In genomic region chr10:132539894-132540293, GRCh38 we compare ENCODE assay signal across 7 cellular contexts. TPM values are rescaled to one million over a fixed set of nuclear protein-coding genes. Genes with fewer than 3 reads are reported as not detected.
DNase-seq lines count a peak whose midpoint lies in the region; ATAC-seq and TF ChIP-seq lines count a peak whose summit lies in the region.

No MANE protein-coding gene starts in this region.

- H3K9me3 ChIP-seq in GM23248 (ENCODE audit: low read depth) (no peaks in the 10 kb centered on the region), T-helper 17 cell (ENCODE audit: control insufficient read depth, low read length, poor library complexity, severe bottlenecking) (no peaks in the 10 kb centered on the region), esophagus squamous epithelium (no peaks in the 10 kb centered on the region), smooth muscle cell (replicated peaks; ENCODE audit: low read depth) (no peaks in the 10 kb centered on the region)

- peaks cover 50% of the 10 kb centered on the region for H3K4me1 Mint-ChIP-seq in T-helper 17 cell

- WGBS in GM23248 (ENCODE audit: low coverage in 1 of 2, low lambda C conversion rate in 2 of 2, missing lambda C conversion rate in 2 of 2), 2 experiments = 1 to 4% methylated on average over 5 of the region's 5 CpGs
- WGBS in esophagus squamous epithelium, 2 donors = 10 to 15% methylated on average over 5 of the region's 5 CpGs
- 5% methylated on average over 5 of the region's 5 CpGs for WGBS in smooth muscle cell (ENCODE audit: low lambda C conversion rate)

- H3K9me2 ChIP-seq in GM23248 (ENCODE audit: insufficient read depth) = no peaks in the 10 kb centered on the region

- H2AFZ ChIP-seq in GM23248 (no peak overlapping the region), smooth muscle cell (ENCODE audit: low read depth) (no peak overlapping the region)

- H4K20me1 ChIP-seq in GM23248 (ENCODE audit: insufficient read depth) = peaks cover 6% of the 10 kb centered on the region
- peaks cover 68% of the 10 kb centered on the region for H4K20me1 ChIP-seq in smooth muscle cell (ENCODE audit: low read depth)

- no peaks in the 10 kb centered on the region for H3K36me3 ChIP-seq in GM23248 (ENCODE audit: low read depth)
- H3K36me3 ChIP-seq in esophagus squamous epithelium = peaks cover 0 to 8% (median 0%) of the 10 kb centered on the region in 3 donors
- no peaks in the 10 kb centered on the region for H3K36me3 ChIP-seq in smooth muscle cell (ENCODE audit: low read depth)

- TF ChIP-seq POLR2A in esophagus squamous epithelium (IDR thresholded peaks at IDR 0.05) = no peak

- intact Hi-C loops in esophagus squamous epithelium (cut with DNase I) = loop anchor here (5.0 to 10.0 kb wide), 2 partner anchors 83 to 95 kb away; no protein-coding TSS in a partner anchor

- H3K27ac Mint-ChIP-seq in T-helper 17 cell = peak overlapping the region; percentile 87

- H3K79me2 ChIP-seq in GM23248 (ENCODE audit: insufficient read depth) = peaks cover 63% of the 10 kb centered on the region
- H3K79me2 ChIP-seq in smooth muscle cell (ENCODE audit: low read depth) = peaks cover 62% of the 10 kb centered on the region

- in situ Hi-C loops in GM23248 (cut with MboI) = loop anchor here (5.0 kb wide), 1 partner anchor 68 kb away; no protein-coding TSS in a partner anchor

- no peak for ATAC-seq in T-helper 17 cell

- H3K27me3 Mint-ChIP-seq in T-helper 17 cell = no peaks in the 10 kb centered on the region

- H3K27me3 ChIP-seq in GM23248 (replicated peaks; ENCODE audit: insufficient read depth) (no peaks in the 10 kb centered on the region), esophagus squamous epithelium (no peaks in the 10 kb centered on the region), smooth muscle cell (ENCODE audit: low read depth) (no peaks in the 10 kb centered on the region)

- DNase-seq in GM23248 (peak; percentile 88), T-helper 17 cell (no peak), esophagus squamous epithelium (lab: John Stamatoyannopoulos, UW) (no peak), smooth muscle cell (lab: John Stamatoyannopoulos, UW; ENCODE audit: unreplicated experiment) (no peak), SK-N-DZ (ENCODE audit: low spot score) (no peak), cortex of kidney (lab: John Stamatoyannopoulos, UW) (no peak), NCI-H2227 treated with DMSO at 0.1 percent for 48 hours (lab: John Stamatoyannopoulos, UW) (no peak)

- H3K9ac ChIP-seq in GM23248 (peak overlapping the region; percentile 92), smooth muscle cell (ENCODE audit: low read depth) (peak overlapping the region; percentile 84)

- H3K4me1 ChIP-seq in GM23248 (ENCODE audit: insufficient read depth) = peaks cover 35% of the 10 kb centered on the region
- H3K4me1 ChIP-seq in esophagus squamous epithelium = peaks cover 46 to 85% (median 47%) of the 10 kb centered on the region in 3 donors
- peaks cover 41% of the 10 kb centered on the region for H3K4me1 ChIP-seq in smooth muscle cell (ENCODE audit: low read depth)

- H3K27ac ChIP-seq in GM23248 (peak overlapping the region; percentile 60), esophagus squamous epithelium (peak overlapping the region in 3 of 4 donors; percentile 85 to 92 (median 89)), smooth muscle cell (ENCODE audit: low read depth) (peak overlapping the region; percentile 83)

- no peak for TF ChIP-seq CTCF in esophagus squamous epithelium (IDR thresholded peaks at IDR 0.05)
- no peak for TF ChIP-seq CTCF in smooth muscle cell (IDR thresholded peaks at IDR 0.05; ENCODE audit: borderline replicate concordance, insufficient read depth, poor library complexity, severe bottlenecking)

- peak overlapping the region; percentile 94 for H3K4me3 Mint-ChIP-seq in T-helper 17 cell

- H3F3A ChIP-seq in GM23248 (ENCODE audit: insufficient read depth) (peaks cover 21% of the 10 kb centered on the region), smooth muscle cell (ENCODE audit: low read depth) (peaks cover 21% of the 10 kb centered on the region)

- H3K4me3 ChIP-seq in GM23248 (peak overlapping the region; percentile 81), esophagus squamous epithelium (peak overlapping the region in 3 of 4 donors; percentile 64 to 88 (median 67)), smooth muscle cell (peak overlapping the region; percentile 80)

- H3K4me2 ChIP-seq in GM23248 (ENCODE audit: unreplicated experiment) (peak overlapping the region; percentile 99), smooth muscle cell (peak overlapping the region; percentile 99)

- H3K36me3 Mint-ChIP-seq in T-helper 17 cell (ENCODE audit: low read depth) = peaks cover 2% of the 10 kb centered on the region

RNA-seq across cellular contexts. Expression of gene INPP5A, which starts 2.3 kb away (rescaled TPM):
- 35.2 and 39.3 TPM in 2 replicates for total RNA-seq in GM23248 (2014; rRNA removed; shearing (Covaris generic))
- polyA plus RNA-seq in GM23248 (2016; fragmentation: Nextera tagmentation; extraction: Ambion mirVana) (2.3 and 2.8 TPM in 2 replicates), smooth muscle cell (49.1 and 55.9 TPM in 2 replicates)
- total RNA-seq in T-helper 17 cell (10 to 100 TPM; 17.6 to 24.7 TPM), esophagus squamous epithelium (10 to 100 TPM; 16.9 to 58.2 (median 29.5) TPM), smooth muscle cell (48.0 and 65.9 TPM in 2 replicates)
- polyA plus RNA-seq in SK-N-DZ (2014; cell fraction: cytosol; rRNA removed) = 23.6 and 25.3 TPM in 2 replicates
- polyA plus RNA-seq in SK-N-DZ (2014; cell fraction: nucleus; rRNA removed) = 13.8 and 15.2 TPM in 2 replicates
